ENCODE assay signal across 37 cellular contexts in genomic region chr10:33657913-33658312, GRCh38.
"Had no signal": no experiment of that assay in that cellular context is flagged by ENCODE, and none has a peak within 500 bp of the region (broad histone marks: within the 10 kb centered on the region; RNA-seq: fewer than 3 reads in every experiment).

No MANE protein-coding gene starts in this region.

- H3K4me3 Mint-ChIP-seq: activated CD4-positive, alpha-beta memory T cell treated with anti-CD3 and anti-CD28 coated beads, Interleukin-2, amount 10 ng/mL, durations not matched to agents 7 days and 5 days; activated CD4-positive, alpha-beta T cell treated with anti-CD3 and anti-CD28 coated beads for 36 hours; activated CD4-positive, alpha-beta T cell treated with anti-CD3 and anti-CD28 coated beads, Interleukin-2, amount 10 ng/mL, durations not matched to agents 7 days and 5 days; activated CD8-positive, alpha-beta memory T cell treated with anti-CD3 and anti-CD28 coated beads, Interleukin-2, amount 10 ng/mL, durations not matched to agents 7 days and 5 days; activated CD8-positive, alpha-beta T cell treated with anti-CD3 and anti-CD28 coated beads, Interleukin-2, amount 10 ng/mL, durations not matched to agents 7 days and 5 days; activated naive CD4-positive, alpha-beta T cell treated with anti-CD3 and anti-CD28 coated beads, Interleukin-2, amount 10 ng/mL, durations not matched to agents 7 days and 5 days; activated naive CD4-positive, alpha-beta T cell treated with anti-CD3 and anti-CD28 coated beads, Interleukin-2, amount 50 U/mL, for 24 hours; activated naive CD8-positive, alpha-beta T cell; activated naive CD8-positive, alpha-beta T cell treated with anti-CD3 and anti-CD28 coated beads, Interleukin-2, amount 10 ng/mL, durations not matched to agents 7 days and 5 days; activated naive CD8-positive, alpha-beta T cell treated with anti-CD3 and anti-CD28 coated beads, Interleukin-2, amount 50 U/mL, for 24 hours; activated T-cell treated with anti-CD3 and anti-CD28 coated beads, Interleukin-2, amount 50 U/mL, for 24 hours; brain; T-helper 1 cell treated with Interleukin-12 subunit alpha and Interleukin-12 subunit beta and Interleukin-4 antibody, amounts not matched to agents 30 μg/mL and 1 μg/mL, for 36 hours; T-helper 2 cell treated with Interferon-gamma antibody and Interleukin-4, amounts not matched to agents 5 μg/mL and 100 μg/mL, for 36 hours; WTC11 had no signal

- H3K9me3 Mint-ChIP-seq: activated CD4-positive, alpha-beta T cell treated with anti-CD3 and anti-CD28 coated beads, Interleukin-2, amount 10 ng/mL, durations not matched to agents 7 days and 5 days; T-helper 2 cell treated with Interferon-gamma antibody and Interleukin-4, amounts not matched to agents 5 μg/mL and 100 μg/mL, for 36 hours had no signal

- H3K4me1 Mint-ChIP-seq: activated CD4-positive, alpha-beta T cell treated with anti-CD3 and anti-CD28 coated beads for 36 hours; activated CD8-positive, alpha-beta memory T cell treated with anti-CD3 and anti-CD28 coated beads, Interleukin-2, amount 10 ng/mL, durations not matched to agents 7 days and 5 days; activated naive CD4-positive, alpha-beta T cell treated with anti-CD3 and anti-CD28 coated beads, Interleukin-2, amount 10 ng/mL, durations not matched to agents 7 days and 5 days had no signal

- H3K4me3 ChIP-seq: ascending aorta had no signal

- DNase-seq: activated CD4-positive, alpha-beta memory T cell treated with anti-CD3 and anti-CD28 coated beads, Interleukin-2, amount 10 ng/mL, durations not matched to agents 7 days and 5 days; activated CD4-positive, alpha-beta T cell treated with anti-CD3 and anti-CD28 coated beads for 1 hour; activated CD4-positive, alpha-beta T cell treated with anti-CD3 and anti-CD28 coated beads for 36 hours; activated CD4-positive, alpha-beta T cell treated with anti-CD3 and anti-CD28 coated beads for 48 hours; activated CD4-positive, alpha-beta T cell treated with anti-CD3 and anti-CD28 coated beads, Interleukin-2, amount 10 ng/mL, durations not matched to agents 7 days and 5 days; activated CD4-positive, alpha-beta T cell treated with anti-CD3 and anti-CD28 coated beads, Interleukin-2, amount 50 U/mL, for 48 hours; activated CD4-positive, CD25-positive, alpha-beta regulatory T cell; activated CD8-positive, alpha-beta memory T cell treated with anti-CD3 and anti-CD28 coated beads for 24 hours; activated CD8-positive, alpha-beta memory T cell treated with anti-CD3 and anti-CD28 coated beads, Interleukin-2, amount 10 ng/mL, durations not matched to agents 7 days and 5 days; activated CD8-positive, alpha-beta memory T cell treated with anti-CD3 and anti-CD28 coated beads, Interleukin-2, amount 50 U/mL, for 48 hours; activated CD8-positive, alpha-beta T cell treated with anti-CD3 and anti-CD28 coated beads, Interleukin-2, amount 10 ng/mL, durations not matched to agents 7 days and 5 days; activated effector memory CD4-positive, alpha-beta T cell treated with Interleukin-2 at 50 U/mL for 16 hours; activated gamma-delta T cell; activated naive CD4-positive, alpha-beta T cell treated with anti-CD3 and anti-CD28 coated beads, Interleukin-2, amount 10 ng/mL, durations not matched to agents 7 days and 5 days; activated naive CD4-positive, alpha-beta T cell treated with Interleukin-2 at 50 U/mL for 16 hours; activated naive CD8-positive, alpha-beta T cell treated with anti-CD3 and anti-CD28 coated beads, Interleukin-2, amount 10 ng/mL, durations not matched to agents 7 days and 5 days; activated naive CD8-positive, alpha-beta T cell treated with anti-CD3 and anti-CD28 coated beads, Interleukin-2, amount 50 U/mL, for 24 hours; activated T-cell treated with anti-CD3 and anti-CD28 coated beads, Interleukin-2, amount 50 U/mL, for 24 hours; activated T-cell treated with anti-CD3 and anti-CD28 coated beads, Interleukin-2, amount 50 U/mL, for 48 hours; amygdala; anterior cingulate cortex; central memory CD4-positive, alpha-beta T cell; T-helper 1 cell; T-helper 2 cell; T-helper 9 cell; WERI-Rb-1 had no signal

- H3K4me1 ChIP-seq: ascending aorta had no signal

- H3K27ac Mint-ChIP-seq: activated CD4-positive, alpha-beta memory T cell treated with anti-CD3 and anti-CD28 coated beads, Interleukin-2, amount 10 ng/mL, durations not matched to agents 7 days and 5 days; activated CD4-positive, alpha-beta T cell treated with anti-CD3 and anti-CD28 coated beads for 36 hours; activated CD4-positive, alpha-beta T cell treated with anti-CD3 and anti-CD28 coated beads, Interleukin-2, amount 10 ng/mL, durations not matched to agents 7 days and 5 days; activated CD8-positive, alpha-beta memory T cell treated with anti-CD3 and anti-CD28 coated beads, Interleukin-2, amount 10 ng/mL, durations not matched to agents 7 days and 5 days; activated CD8-positive, alpha-beta T cell treated with anti-CD3 and anti-CD28 coated beads, Interleukin-2, amount 10 ng/mL, durations not matched to agents 7 days and 5 days; activated naive CD4-positive, alpha-beta T cell treated with anti-CD3 and anti-CD28 coated beads, Interleukin-2, amount 10 ng/mL, durations not matched to agents 7 days and 5 days; activated naive CD4-positive, alpha-beta T cell treated with anti-CD3 and anti-CD28 coated beads, Interleukin-2, amount 50 U/mL, for 24 hours; activated naive CD8-positive, alpha-beta T cell; activated naive CD8-positive, alpha-beta T cell treated with anti-CD3 and anti-CD28 coated beads, Interleukin-2, amount 10 ng/mL, durations not matched to agents 7 days and 5 days; activated naive CD8-positive, alpha-beta T cell treated with anti-CD3 and anti-CD28 coated beads, Interleukin-2, amount 50 U/mL, for 24 hours; activated T-cell treated with anti-CD3 and anti-CD28 coated beads, Interleukin-2, amount 50 U/mL, for 24 hours; activated T-helper 2 cell treated with anti-CD3 and anti-CD28 coated beads, Interferon-gamma antibody, Interleukin-2, Interleukin-4, amounts not matched to agents 10 μg/mL and 5 μg/mL and 100 μg/mL, durations not matched to agents 14 hours and 24 hours and 36 hours; brain; T-helper 1 cell treated with Interleukin-12 subunit alpha and Interleukin-12 subunit beta and Interleukin-4 antibody, amounts not matched to agents 30 μg/mL and 1 μg/mL, for 36 hours; T-helper 2 cell treated with Interferon-gamma antibody and Interleukin-4, amounts not matched to agents 5 μg/mL and 100 μg/mL, for 36 hours; WTC11 had no signal

- H3K36me3 Mint-ChIP-seq: activated CD8-positive, alpha-beta memory T cell treated with anti-CD3 and anti-CD28 coated beads, Interleukin-2, amount 10 ng/mL, durations not matched to agents 7 days and 5 days; activated naive CD4-positive, alpha-beta T cell treated with anti-CD3 and anti-CD28 coated beads, Interleukin-2, amount 10 ng/mL, durations not matched to agents 7 days and 5 days; activated naive CD8-positive, alpha-beta T cell; activated naive CD8-positive, alpha-beta T cell treated with anti-CD3 and anti-CD28 coated beads, Interleukin-2, amount 10 ng/mL, durations not matched to agents 7 days and 5 days; brain had no signal

- H3K9me3 ChIP-seq: ascending aorta had no signal

- ATAC-seq: activated CD4-positive, alpha-beta T cell treated with anti-CD3 and anti-CD28 coated beads for 36 hours; activated CD4-positive, CD25-positive, alpha-beta regulatory T cell treated with anti-CD3 and anti-CD28 coated beads, Interleukin-2, amount 50 U/mL, for 24 hours; activated CD8-positive, alpha-beta memory T cell treated with anti-CD3 and anti-CD28 coated beads, Interleukin-2, amount 10 ng/mL, durations not matched to agents 7 days and 5 days; activated CD8-positive, alpha-beta T cell treated with anti-CD3 and anti-CD28 coated beads, Interleukin-2, amount 10 ng/mL, durations not matched to agents 7 days and 5 days; activated naive CD8-positive, alpha-beta T cell treated with anti-CD3 and anti-CD28 coated beads, Interleukin-2, amount 50 U/mL, for 24 hours; WTC11 had no signal

- H3K27me3 ChIP-seq: ascending aorta had no signal

- H3K27ac ChIP-seq: ascending aorta, WERI-Rb-1 had no signal

- FAIRE-seq: bronchial epithelial cell, TTC549 had no signal

- H3K36me3 ChIP-seq: ascending aorta, WERI-Rb-1 had no signal
